ENCODE assay signal across 36 cellular contexts in genomic region chr6:24405262-24405661, GRCh38. TPM values are rescaled to one million over a fixed set of nuclear protein-coding genes. Genes with fewer than 3 reads are reported as not detected.
DNase-seq lines count a peak whose midpoint lies in the region; ATAC-seq, FAIRE-seq and TF ChIP-seq lines count a peak whose summit lies in the region.
"Had no signal": no experiment of that assay in that cellular context is flagged by ENCODE, and none has a peak within 500 bp of the region (broad histone marks: within the 10 kb centered on the region; RNA-seq: fewer than 3 reads in every experiment).

No MANE protein-coding gene starts in this region.

- intact Hi-C loops in K562 (cut with micrococcal nuclease): no loop called here

- no peak overlapping the region for H4K5ac ChIP-seq in H9 (ENCODE audit: insufficient read length, low read depth, low read length)

- no peak for TF ChIP-seq EP300 in A549 (IDR thresholded peaks at IDR 0.05)
- TF ChIP-seq EP300 in K562 (IDR thresholded peaks at IDR 0.05; ENCODE audit: low read length): no peak

- H2AFZ ChIP-seq in H9 (ENCODE audit: low read length) (no peak overlapping the region), K562 (ENCODE audit: low read depth, low read length) (no peak overlapping the region)

- DNase-seq in A549 (ENCODE audit: low read depth in 1 of 2, low spot score in 1 of 2) (no peak), H9 (no peak), K562 (ENCODE audit: extremely low read depth in 1 of 4, low spot score in 3 of 4) (no peak), NCI-H510A treated with DMSO at 0.1 percent for 48 hours (lab: John Stamatoyannopoulos, UW) (no peak), middle frontal gyrus (ENCODE audit: extremely low spot score, low spot score) (no peak), 8988T (no peak)
- DNase-seq: activated CD4-positive, alpha-beta T cell treated with anti-CD3 and anti-CD28 coated beads, Interleukin-2, amount 10 ng/mL, durations not matched to agents 24 days and 14 days; activated effector memory CD4-positive, alpha-beta T cell treated with Interleukin-2 at 50 U/mL for 16 hours; activated T-cell treated with anti-CD3 and anti-CD28 coated beads, Interleukin-2, amount 50 U/mL, for 1 hour; amygdala; DMS 273 treated with DMSO at 0.1 percent for 48 hours; EL; gastrocnemius medialis; HCEC 1CT; left lung; NCI-H1092 treated with DMSO at 0.1 percent for 48 hours; NCI-H1694 treated with DMSO at 0.1 percent for 48 hours; NCI-H2171; stimulated activated CD4-positive, alpha-beta T cell treated with anti-CD3 and anti-CD28 coated beads, Interleukin-12 subunit alpha, Interleukin-12 subunit beta, amount 100 ng/mL, for 4 hours; stimulated activated CD4-positive, alpha-beta T cell treated with anti-CD3 and anti-CD28 coated beads, Interleukin-4, amount 100 ng/mL, for 1 hour; T1000; transverse colon had no signal

- no peak overlapping the region for H3K4ac ChIP-seq in H9 (ENCODE audit: low read depth, low read length)

- no peak overlapping the region for H2BK20ac ChIP-seq in H9 (ENCODE audit: low read depth, low read length, poor library complexity, severe bottlenecking)

- H3K14ac ChIP-seq in H9 (ENCODE audit: insufficient read depth, low read length): no peak overlapping the region

- no peak overlapping the region for H4K91ac ChIP-seq in H9 (ENCODE audit: insufficient read length, low read depth, low read length)

- H3K4me1 ChIP-seq in A549 (peaks cover 16% of the 10 kb centered on the region), H9 (ENCODE audit: insufficient read depth, low read length) (peaks cover 8% of the 10 kb centered on the region; the same call in 1 of the 2 replicates), K562 (replicated peaks in 1 of 2; ENCODE audit: control insufficient read depth in 2 of 2, insufficient read depth in 2 of 2, low read length in 2 of 2) (peaks cover 13 to 15% of the 10 kb centered on the region in 2 experiments; a peak in 4 of 5 replicates), iPS-20b (ENCODE audit: insufficient read depth, low read length) (peaks cover 17% of the 10 kb centered on the region)
- H3K4me1 ChIP-seq: prostate gland had no signal

- no peaks in the 10 kb centered on the region; a peak in 1 of 5 replicates for H3K9me3 Mint-ChIP-seq in H9
- H3K9me3 Mint-ChIP-seq: activated CD4-positive, alpha-beta T cell treated with anti-CD3 and anti-CD28 coated beads, Interleukin-2, amount 10 ng/mL, durations not matched to agents 24 days and 14 days; activated naive CD4-positive, alpha-beta T cell treated with anti-CD3 and anti-CD28 coated beads, Interleukin-2, amount 50 U/mL, for 72 hours; memory B cell had no signal

- no peak overlapping the region for H3K9ac ChIP-seq in H9 (ENCODE audit: extremely low read depth, insufficient read length, low read length)
- H3K9ac ChIP-seq in K562 (ENCODE audit: insufficient read depth in 1 of 2, low read depth in 2 of 2, low read length in 2 of 2): 0 out of 4 replicates have a peak overlapping the region, but pooled peaks of 1 of the 2 experiments have one; percentile 84
- H3K9ac ChIP-seq in iPS-20b (ENCODE audit: low read depth, low read length): no peak overlapping the region

- H3K4me3 ChIP-seq in A549 (no peak overlapping the region), K562 (no peak overlapping the region), iPS-20b (ENCODE audit: low read length) (peak overlapping the region; percentile 80)
- H3K4me3 ChIP-seq: GM12878, prostate gland, transverse colon had no signal

- POLR2A ChIA-PET in A549 (lab: Yijun Ruan, JAX): no interaction called here
- POLR2A ChIA-PET in K562 (lab: Yijun Ruan, JAX): interaction anchor here (1.0 kb wide), 1 partner anchor 10 kb away, joined by 3 read pairs; no protein-coding TSS in a partner anchor

- H3K9me3 ChIP-seq in A549: no peaks in the 10 kb centered on the region
- no peaks in the 10 kb centered on the region for H3K9me3 ChIP-seq in H9 (ENCODE audit: control insufficient read depth, low read depth, low read length)
- no peaks in the 10 kb centered on the region for H3K9me3 ChIP-seq in K562 (replicated peaks; ENCODE audit: control insufficient read depth, insufficient read depth, low read depth, low read length)
- H3K9me3 ChIP-seq in iPS-20b (ENCODE audit: insufficient read depth, low read depth, low read length): no peaks in the 10 kb centered on the region
- H3K9me3 ChIP-seq: gastrocnemius medialis, left lung, neutrophil, prostate gland, transverse colon had no signal

- CTCF ChIA-PET in A549 (lab: Yijun Ruan, JAX) (interaction anchor here (1.3 kb wide), 1 partner anchor 45 kb away, joined by 4 read pairs; no protein-coding TSS in a partner anchor), K562 (lab: Yijun Ruan, JAX; ENCODE audit: low intra/inter-chr PET ratio) (interaction anchor here (0.7 kb wide), 1 partner anchor 54 kb away, joined by 4 read pairs; no protein-coding TSS in a partner anchor)

- TF ChIP-seq RAD21 in A549 (conservative IDR thresholded peaks at IDR 0.05 in 1 of 2, IDR thresholded peaks at IDR 0.05 in 1 of 2): no peak
- TF ChIP-seq RAD21 in K562 (CRISPR knock-in tag; conservative IDR thresholded peaks at IDR 0.05 in 1 of 2, IDR thresholded peaks at IDR 0.05 in 1 of 2): no peak

- H4K8ac ChIP-seq in H9 (replicated peaks; ENCODE audit: insufficient read length, low read depth, low read length): no peak overlapping the region

- peaks cover 45 to 47% of the 10 kb centered on the region in 2 experiments for H3K4me1 Mint-ChIP-seq in H9

- H2AK5ac ChIP-seq in H9 (ENCODE audit: insufficient read length, low read length): no peak overlapping the region

- no peak overlapping the region for H2BK12ac ChIP-seq in H9 (ENCODE audit: insufficient read length, low read depth, low read length)

- 87% methylated on average over 5 of the region's 5 CpGs for WGBS in A549 (ENCODE audit: missing lambda C conversion rate)
- WGBS in H9 (ENCODE audit: extremely low coverage, insufficient read length, low lambda C conversion rate): no CpG with 5 or more reads among the region's 5 CpGs
- WGBS in K562 (ENCODE audit: insufficient coverage, low coverage, missing lambda C conversion rate): 61% methylated on average over 5 of the region's 5 CpGs

- no peak overlapping the region for H3T11ph ChIP-seq in H9 (ENCODE audit: low read length)

- FAIRE-seq in A549 (lab: Jason Lieb, UNC) (no peak), K562 (lab: Jason Lieb, UNC) (no peak)
- FAIRE-seq: A204.1, bronchial epithelial cell, endothelial cell of umbilical vein, GM12878, GM19239, islet of Langerhans had no signal

- H3K36me3 ChIP-seq in K562 (ENCODE audit: control insufficient read depth, insufficient read depth, low read length): peaks cover 56% of the 10 kb centered on the region
- peaks cover 51% of the 10 kb centered on the region for H3K36me3 ChIP-seq in iPS-20b (ENCODE audit: insufficient read depth, low read depth, low read length)
- H3K36me3 ChIP-seq: prostate gland had no signal

- H3K4me2 ChIP-seq in A549 (peak overlapping the region; percentile 74; the same call in 1 of the 3 replicates), H9 (ENCODE audit: insufficient read depth, insufficient read length, low read length) (peak overlapping the region; percentile 74), K562 (ENCODE audit: insufficient read depth, low read length) (0 out of 2 replicates have a peak overlapping the region, but pooled peaks have one; percentile 11)

- no peaks in the 10 kb centered on the region for H4K20me1 ChIP-seq in H9 (ENCODE audit: control insufficient read depth, insufficient read depth, insufficient read length)
- H4K20me1 ChIP-seq in K562 (replicated peaks; ENCODE audit: control insufficient read depth, insufficient read depth, low read length): no peaks in the 10 kb centered on the region

- H3K27me3 Mint-ChIP-seq in H9 (ENCODE audit: low read depth): no peaks in the 10 kb centered on the region
- H3K27me3 Mint-ChIP-seq: memory B cell had no signal

- H2BK5ac ChIP-seq in H9 (ENCODE audit: insufficient read length, low read length): no peak overlapping the region

- H3K27me3 ChIP-seq in H9 (ENCODE audit: insufficient read depth, low read length): no peaks in the 10 kb centered on the region
- no peaks in the 10 kb centered on the region for H3K27me3 ChIP-seq in K562 (ENCODE audit: control insufficient read depth in 2 of 2, insufficient read depth in 2 of 2, low read length in 2 of 2)
- H3K27me3 ChIP-seq in iPS-20b (ENCODE audit: insufficient read depth, low read length): no peaks in the 10 kb centered on the region
- H3K27me3 ChIP-seq: gastrocnemius medialis, transverse colon had no signal

- BruUV-seq in K562 (replicated peaks; lab: Mats Ljungman, UMichigan): no TSS peak

- no peaks in the 10 kb centered on the region for H3K9me1 ChIP-seq in K562 (ENCODE audit: control insufficient read depth, insufficient read depth, low read length)

- H3K36me3 Mint-ChIP-seq in H9 (ENCODE audit: insufficient read depth in 1 of 3, low read depth in 3 of 3): peaks cover 8 to 54% (median 29%) of the 10 kb centered on the region in 3 experiments; a peak in 6 of 7 replicates

- no peak for TF ChIP-seq POLR2A in A549 (IDR thresholded peaks at IDR 0.05; ENCODE audit: low read length)
- no peak for TF ChIP-seq POLR2A in K562 (conservative IDR thresholded peaks at IDR 0.05)

- no peak for TF ChIP-seq CTCF in A549 (IDR thresholded peaks at IDR 0.05)
- no peak for TF ChIP-seq CTCF in H9 (conservative IDR thresholded peaks at IDR 0.05)
- no peak for TF ChIP-seq CTCF in K562 (IDR thresholded peaks at IDR 0.05 in 2 of 3, conservative IDR thresholded peaks at IDR 0.05 in 1 of 3; ENCODE audit: insufficient read depth in 2 of 3, low read depth in 1 of 3, low read length in 3 of 3)

- peak overlapping the region; percentile 46 to 64 (median 52); a peak in 3 of 7 replicates for H3K27ac Mint-ChIP-seq in H9
- H3K27ac Mint-ChIP-seq: activated CD4-positive, alpha-beta T cell treated with anti-CD3 and anti-CD28 coated beads, Interleukin-2, amount 10 ng/mL, durations not matched to agents 24 days and 14 days; activated naive CD4-positive, alpha-beta T cell treated with anti-CD3 and anti-CD28 coated beads, Interleukin-2, amount 50 U/mL, for 72 hours; memory B cell had no signal

- H3K18ac ChIP-seq in H9 (ENCODE audit: insufficient read length, low read depth, low read length): no peak overlapping the region

- H3K56ac ChIP-seq in H9 (ENCODE audit: insufficient read length, low read depth, low read length): no peak overlapping the region

- peaks cover 2% of the 10 kb centered on the region for H3K23me2 ChIP-seq in H9 (ENCODE audit: insufficient read length, low read depth, low read length, poor library complexity, severe bottlenecking)

- H3K79me2 ChIP-seq in H9 (ENCODE audit: insufficient read depth, low read length) (peaks cover 25% of the 10 kb centered on the region; the same call in 1 of the 2 replicates), K562 (ENCODE audit: control insufficient read depth, insufficient read depth, low read length) (peaks cover 68% of the 10 kb centered on the region)

- H3K27ac ChIP-seq in A549 (no peak overlapping the region), H9 (ENCODE audit: insufficient read length, low read depth, low read length) (no peak overlapping the region), K562 (ENCODE audit: extremely low read depth, low read depth, low read length) (peak overlapping the region; percentile 20; the same call in 2 of the 3 replicates), iPS-20b (ENCODE audit: low read length) (no peak overlapping the region)
- H3K27ac ChIP-seq: left lung, neutrophil, prostate gland, transverse colon had no signal

- no peak overlapping the region for H2BK15ac ChIP-seq in H9 (ENCODE audit: low read depth, low read length)

- ATAC-seq in A549 (no peak), K562 (no peak), GM21390 (IDR thresholded peaks at IDR 0.05; ENCODE audit: unreplicated experiment) (no peak)
- ATAC-seq: activated naive CD4-positive, alpha-beta T cell treated with anti-CD3 and anti-CD28 coated beads, Interleukin-2, amount 50 U/mL, for 72 hours; gastrocnemius medialis; GM12878; left lung; sciatic nerve had no signal

- no peak overlapping the region for H2BK120ac ChIP-seq in H9 (ENCODE audit: low read depth, low read length, poor library complexity, severe bottlenecking)

- no peak overlapping the region for H3K23ac ChIP-seq in H9 (ENCODE audit: insufficient read length, low read depth, low read length)

- H3K4me3 Mint-ChIP-seq in H9: peak overlapping the region; percentile 56 to 94; a peak in 4 of 5 replicates
- H3K4me3 Mint-ChIP-seq: memory B cell had no signal

- in situ Hi-C loops in K562 (cut with MboI): no loop called here

- no peaks in the 10 kb centered on the region for H3K79me1 ChIP-seq in H9 (ENCODE audit: insufficient read depth, low read depth, low read length, poor library complexity, severe bottlenecking)

RNA-seq across cellular contexts. Expression of gene MRS2, which starts 2.5 kb away (rescaled TPM):
- polyA plus RNA-seq in A549 (2011; rRNA removed) (20.3 and 24.8 TPM in 2 replicates), A549 (2017; fragmentation: RNase III; extraction: RNeasy Plus Mini Kit Qiagen cat#74134 plus additional on column Dnase treatment) (21.8 to 22.6 TPM (median 22.6 TPM) in 3 replicates), K562 (2011; rRNA removed) (44.8 and 57.9 TPM in 2 replicates), K562 (2014; fragmentation: Illumina TruSeq; extraction: Trizol) (43.0 and 47.0 TPM in 2 replicates), K562 (2014; fragmentation: Nextera tagmentation; extraction: Ambion mirVana) (10 to 100 TPM; 14.6 to 23.6 TPM), K562 (2014; rRNA removed) (49.0 and 50.0 TPM in 2 replicates)
- 11.3 and 12.4 TPM in 2 replicates for polyA plus RNA-seq in A549 (2012; cell fraction: cytosol; rRNA removed)
- polyA plus RNA-seq in A549 (2012; cell fraction: nucleus; rRNA removed): 14.6 and 17.0 TPM in 2 replicates
- polyA minus RNA-seq in A549 (2011; rRNA and poly(A)+ RNA removed): 8.1 and 13.0 TPM in 2 replicates
- total RNA-seq in H9 (2021) (85.8 and 86.3 TPM in 2 replicates), K562 (2014; rRNA removed) (34.4 and 34.8 TPM in 2 replicates), K562 (2014; rRNA removed; fragmentation: Illumina TruSeq; extraction: Trizol) (54.7 and 57.8 TPM in 2 replicates), K562 (2015; rRNA removed; fragmentation: Illumina TruSeq; extraction: Trizol) (45.8 and 48.1 TPM in 2 replicates), K562 (2021) (55.0 and 57.5 TPM in 2 replicates)
- total RNA-seq in K562 (2011; cell fraction: chromatin; rRNA removed; ENCODE audit: low replicate concordance): 25.6 and 50.4 TPM in 2 replicates
- total RNA-seq in K562 (2011; cell fraction: nucleolus; rRNA removed): 25.7 and 29.5 TPM in 2 replicates
- 41.1 and 64.7 TPM in 2 replicates for total RNA-seq in K562 (2011; cell fraction: nucleoplasm; rRNA removed)
- polyA plus RNA-seq in K562 (2011; cell fraction: cytosol; rRNA removed): 34.2 and 47.8 TPM in 2 replicates
- 31.0 and 39.7 TPM in 2 replicates for polyA plus RNA-seq in K562 (2011; cell fraction: nucleus; rRNA removed)
- polyA plus RNA-seq in K562 (2012): 34.3 and 36.0 TPM in 2 replicates
- 60.6 and 65.0 TPM in 2 replicates for polyA minus RNA-seq in K562 (2011; rRNA and poly(A)+ RNA removed)
- 34.3 and 41.7 TPM in 2 replicates for polyA minus RNA-seq in K562 (2011; cell fraction: cytosol; rRNA and poly(A)+ RNA removed)
- 24.8 and 34.5 TPM in 2 replicates for polyA minus RNA-seq in K562 (2011; cell fraction: nucleus; rRNA and poly(A)+ RNA removed)

RNA-seq across cellular contexts. Expression of gene DCDC2, which starts 47.4 kb away (rescaled TPM):
- 7.9 and 9.4 TPM in 2 replicates for polyA plus RNA-seq in A549 (2011; rRNA removed)
- polyA plus RNA-seq in A549 (2012; cell fraction: cytosol; rRNA removed): 2.9 TPM in 2 replicates
- polyA plus RNA-seq in A549 (2012; cell fraction: nucleus; rRNA removed): 3.4 and 3.5 TPM in 2 replicates
- polyA plus RNA-seq in A549 (2017; fragmentation: RNase III; extraction: RNeasy Plus Mini Kit Qiagen cat#74134 plus additional on column Dnase treatment): 7.9 to 9.1 TPM (median 8.0 TPM) in 3 replicates
- polyA minus RNA-seq in A549 (2011; rRNA and poly(A)+ RNA removed): 3.8 and 7.2 TPM in 2 replicates
- 0.57 and 0.59 TPM in 2 replicates for total RNA-seq in H9 (2021)
- total RNA-seq in K562 (2011; cell fraction: chromatin; rRNA removed; ENCODE audit: low replicate concordance): not detected in 2 replicates
- not detected in 2 replicates for total RNA-seq in K562 (2011; cell fraction: nucleolus; rRNA removed)
- total RNA-seq in K562 (2011; cell fraction: nucleoplasm; rRNA removed): not detected in 2 replicates
- not detected in 2 replicates for total RNA-seq in K562 (2014; rRNA removed)
- not detected in 2 replicates for total RNA-seq in K562 (2014; rRNA removed; fragmentation: Illumina TruSeq; extraction: Trizol)
- not detected in 2 replicates for total RNA-seq in K562 (2015; rRNA removed; fragmentation: Illumina TruSeq; extraction: Trizol)
- 0.04 TPM in 1 of 2 replicates, not detected in the other for total RNA-seq in K562 (2021)
- polyA plus RNA-seq in K562 (2011; rRNA removed): not detected in 2 replicates
- polyA plus RNA-seq in K562 (2011; cell fraction: cytosol; rRNA removed): not detected in 2 replicates
- polyA plus RNA-seq in K562 (2011; cell fraction: nucleus; rRNA removed): not detected in 2 replicates
- polyA plus RNA-seq in K562 (2012): 0.01 and 0.03 TPM in 2 replicates
- not detected in 2 replicates for polyA plus RNA-seq in K562 (2014; fragmentation: Illumina TruSeq; extraction: Trizol)
- polyA plus RNA-seq in K562 (2014; fragmentation: Nextera tagmentation; extraction: Ambion mirVana): not detected
- polyA plus RNA-seq in K562 (2014; rRNA removed): not detected in 2 replicates
- polyA minus RNA-seq in K562 (2011; rRNA and poly(A)+ RNA removed): not detected in 2 replicates
- polyA minus RNA-seq in K562 (2011; cell fraction: cytosol; rRNA and poly(A)+ RNA removed): not detected in 2 replicates
- not detected in 2 replicates for polyA minus RNA-seq in K562 (2011; cell fraction: nucleus; rRNA and poly(A)+ RNA removed)
- total RNA-seq: activated CD4-positive, alpha-beta T cell treated with anti-CD3 and anti-CD28 coated beads, Interleukin-2, amount 10 ng/mL, durations not matched to agents 24 days and 14 days; endothelial cell of umbilical vein; fibroblast of lung; sciatic nerve had no signal
- polyA plus RNA-seq: endothelial cell of umbilical vein had no signal

Comparison
In these comparisons a context has a peak if more than half of its experiments do, and no peak if none do; other contexts are left out.
1. H3K4me2 ChIP-seq: peak in every context shown above with its lines; median percentile 74 in A549; 74 in H9; 11 in K562.